ENCODE assay signal across 8 cellular contexts in genomic region chr12:48958049-48958388, GRCh38.
DNase-seq lines count a peak whose midpoint lies in the region; ATAC-seq and TF ChIP-seq lines count a peak whose summit lies in the region.

No MANE protein-coding gene starts in this region.

- peaks cover 6% of the 10 kb centered on the region for H3K27me3 Mint-ChIP-seq in nephron progenitor cell (ENCODE audit: low read depth, poor library complexity)

- no peaks in the 10 kb centered on the region for H3K9me3 Mint-ChIP-seq in nephron progenitor cell

- 0 out of 2 replicates have a peak overlapping the region, but pooled peaks have one; percentile 8 for H3K27ac ChIP-seq in BLaER1
- peak overlapping the region; percentile 33 for H3K27ac ChIP-seq in cingulate gyrus (ENCODE audit: low read depth, low read length)

- H3K36me3 ChIP-seq in BLaER1 = peaks cover 20% of the 10 kb centered on the region

- TF ChIP-seq CTCF in LNCaP clone FGC (IDR thresholded peaks at IDR 0.05; ENCODE audit: control insufficient read depth, extremely low read depth, insufficient read depth) (no peak), nephron progenitor cell (IDR thresholded peaks at IDR 0.05) (no peak)

- H3K4me3 ChIP-seq in BLaER1 (peak overlapping the region; percentile 81), LNCaP clone FGC (ENCODE audit: low read depth, low read length) (peak overlapping the region; percentile 95)

- H3K4me3 Mint-ChIP-seq in nephron progenitor cell = peak overlapping the region; percentile 99

- H3K27ac Mint-ChIP-seq in nephron progenitor cell = peak overlapping the region; percentile 94

- DNase-seq in LNCaP clone FGC (ENCODE audit: low read depth) = no peak
- no peak for DNase-seq in nephron progenitor cell
- no peak for DNase-seq in stimulated activated CD4-positive, alpha-beta T cell treated with anti-CD3 and anti-CD28 coated beads, Interleukin-4, amount 100 ng/mL, for 24 hours
- DNase-seq in DMS79 treated with DMSO at 0.1 percent for 48 hours (lab: John Stamatoyannopoulos, UW) = no peak

- ATAC-seq in activated CD4-positive, CD25-positive, alpha-beta regulatory T cell treated with anti-CD3 and anti-CD28 coated beads, Interleukin-2, amount 50 U/mL, for 24 hours = no peak
- no peak for ATAC-seq in GM21515 (IDR thresholded peaks at IDR 0.05; ENCODE audit: unreplicated experiment)

- no peaks in the 10 kb centered on the region for H3K9me3 ChIP-seq in BLaER1

- H3K36me3 Mint-ChIP-seq in nephron progenitor cell (ENCODE audit: low read depth) = peaks cover 22% of the 10 kb centered on the region

- peak overlapping the region; percentile 83 for H3K9ac ChIP-seq in BLaER1

- H3K4me2 ChIP-seq in BLaER1 = peak overlapping the region; percentile 96

- no peaks in the 10 kb centered on the region for H3K27me3 ChIP-seq in BLaER1

- H4K20me1 ChIP-seq in BLaER1 = peaks cover 36% of the 10 kb centered on the region

- H3K4me1 Mint-ChIP-seq in nephron progenitor cell = peaks cover 58% of the 10 kb centered on the region

- H3K4me1 ChIP-seq in BLaER1 = peaks cover 38% of the 10 kb centered on the region
